Comparison of ENCODE assay signal across 15 cellular contexts in the genomic region with DNA sequence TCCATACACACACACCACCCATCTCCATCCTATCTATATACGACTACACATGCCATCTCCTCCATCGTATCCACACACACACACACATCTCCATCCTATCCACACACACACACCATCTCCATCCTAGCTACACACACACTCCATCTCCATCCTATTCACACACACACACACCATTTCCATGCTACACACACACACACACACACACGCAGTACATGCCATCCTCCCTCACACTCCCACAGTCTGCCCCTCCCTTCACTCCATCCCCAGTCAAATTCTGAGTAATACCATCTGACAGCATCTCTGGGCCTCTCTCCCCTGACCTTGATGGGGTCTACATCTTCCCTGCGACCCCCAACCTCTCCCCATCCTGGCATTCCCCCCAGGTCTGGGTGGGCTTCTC.
DNase-seq lines count a peak whose midpoint lies in the region; ATAC-seq, FAIRE-seq and TF ChIP-seq lines count a peak whose summit lies in the region.
"Had no signal": no experiment of that assay in that cellular context is flagged by ENCODE, and none has a peak within 500 bp of the region (broad histone marks: within the 10 kb centered on the region; RNA-seq: fewer than 3 reads in every experiment).

No MANE protein-coding gene starts in this region.

- no peak for DNase-seq in K562 (ENCODE audit: extremely low read depth in 1 of 4, low spot score in 3 of 4)
- DNase-seq in naive thymus-derived CD4-positive, alpha-beta T cell = no peak
- no peak for DNase-seq in foreskin keratinocyte
- DNase-seq in anterior cingulate cortex (lab: John Stamatoyannopoulos, UW) = no peak
- DNase-seq in RCC 7860 (ENCODE audit: low spot score) = no peak
- DNase-seq in gastrocnemius medialis = no peak
- DNase-seq: 8988T; CD4-positive, alpha-beta memory T cell; DMS79 treated with DMSO at 0.1 percent for 48 hours; GF-D8; GOT3 had no signal

- WGBS in K562 (ENCODE audit: insufficient coverage, low coverage, missing lambda C conversion rate) = 65% methylated on average over 4 of the region's 4 CpGs

- intact Hi-C loops in K562 (cut with micrococcal nuclease) = no loop called here
- intact Hi-C loops in naive thymus-derived CD4-positive, alpha-beta T cell (cut with micrococcal nuclease) = no loop called here
- intact Hi-C loops in gastrocnemius medialis (cut with DNase I; ENCODE audit: low total_unique reads) = no loop called here

- H3K9me3 ChIP-seq in HEK293 (ENCODE audit: control insufficient read depth, insufficient read depth, low read depth, low read length) (no peaks in the 10 kb centered on the region), K562 (replicated peaks; ENCODE audit: control insufficient read depth, insufficient read depth, low read depth, low read length) (no peaks in the 10 kb centered on the region), gastrocnemius medialis (no peaks in the 10 kb centered on the region)
- H3K9me3 ChIP-seq in naive thymus-derived CD4-positive, alpha-beta T cell (ENCODE audit: control insufficient read depth in 2 of 3, low read length in 3 of 3) = no peaks in the 10 kb centered on the region
- H3K9me3 ChIP-seq: BLaER1, HAP-1 had no signal

- H3K9me1 ChIP-seq in K562 (ENCODE audit: control insufficient read depth, insufficient read depth, low read length) = peaks cover 3% of the 10 kb centered on the region

- no peak overlapping the region for H3K9ac ChIP-seq in K562 (ENCODE audit: insufficient read depth in 1 of 2, low read depth in 2 of 2, low read length in 2 of 2)
- H3K9ac ChIP-seq: BLaER1 had no signal

- POLR2A ChIA-PET in HEK293 (lab: Yijun Ruan, JAX) = no interaction called here
- POLR2A ChIA-PET in K562 (lab: Yijun Ruan, JAX) = interaction anchor here (0.9 kb wide), 1 partner anchor 18 kb away, joined by 3 read pairs; no protein-coding TSS in a partner anchor
- POLR2A ChIA-PET in naive thymus-derived CD4-positive, alpha-beta T cell (lab: Charles Lee) = no interaction called here

- BruUV-seq in K562 (replicated peaks; lab: Mats Ljungman, UMichigan) = no TSS peak

- no peak for FAIRE-seq in K562 (lab: Jason Lieb, UNC)
- no peak for FAIRE-seq in RCC 7860 (lab: Jason Lieb, UNC)

- H3K27me3 Mint-ChIP-seq in naive thymus-derived CD4-positive, alpha-beta T cell = peaks cover 10 to 53% (median 31%) of the 10 kb centered on the region in 5 donors

- no peak for TF ChIP-seq CTCF in HEK293 (tag by site-specific recombination; IDR thresholded peaks at IDR 0.05)
- TF ChIP-seq CTCF in K562 (IDR thresholded peaks at IDR 0.05 in 2 of 3, conservative IDR thresholded peaks at IDR 0.05 in 1 of 3; ENCODE audit: insufficient read depth in 2 of 3, low read depth in 1 of 3, low read length in 3 of 3) = no peak
- no peak for TF ChIP-seq CTCF in foreskin keratinocyte (conservative IDR thresholded peaks at IDR 0.05)
- TF ChIP-seq CTCF in gastrocnemius medialis (IDR thresholded peaks at IDR 0.05 in 4 of 5, conservative IDR thresholded peaks at IDR 0.05 in 1 of 5) = no peak

- H3K4me1 Mint-ChIP-seq in naive thymus-derived CD4-positive, alpha-beta T cell = no peaks in the 10 kb centered on the region
- H3K4me1 Mint-ChIP-seq: CD14-positive monocyte had no signal

- H4K20me1 ChIP-seq in K562 (replicated peaks; ENCODE audit: control insufficient read depth, insufficient read depth, low read length) = 0 out of 2 replicates have a peak, but pooled peaks cover 5% of the 10 kb centered on the region
- H4K20me1 ChIP-seq: BLaER1 had no signal

- in situ Hi-C loops in K562 (cut with MboI) = no loop called here
- in situ Hi-C loops in gastrocnemius medialis (cut with MboI; ENCODE audit: low sequenced_read_pairs in 4 of 4) = no loop called here

- H3K27ac ChIP-seq in HEK293 (ENCODE audit: extremely low read depth, low read depth, low read length) = no peak overlapping the region
- H3K27ac ChIP-seq in K562 (ENCODE audit: extremely low read depth, low read depth, low read length) = no peak overlapping the region
- H3K27ac ChIP-seq in naive thymus-derived CD4-positive, alpha-beta T cell (ENCODE audit: low read depth, low read length) = no peak overlapping the region
- no peak overlapping the region for H3K27ac ChIP-seq in foreskin keratinocyte
- no peak overlapping the region for H3K27ac ChIP-seq in gastrocnemius medialis
- H3K27ac ChIP-seq: BLaER1 had no signal

- H3K4me1 ChIP-seq in HEK293 (ENCODE audit: control insufficient read depth, insufficient read depth, low read length) = no peaks in the 10 kb centered on the region
- peaks cover 20 to 25% of the 10 kb centered on the region in 2 experiments; a peak in 4 of 5 replicates for H3K4me1 ChIP-seq in K562 (replicated peaks in 1 of 2; ENCODE audit: control insufficient read depth in 2 of 2, insufficient read depth in 2 of 2, low read length in 2 of 2)
- H3K4me1 ChIP-seq in naive thymus-derived CD4-positive, alpha-beta T cell (ENCODE audit: control insufficient read depth in 2 of 2, insufficient read depth in 2 of 2, low read length in 2 of 2) = no peaks in the 10 kb centered on the region
- no peaks in the 10 kb centered on the region for H3K4me1 ChIP-seq in foreskin keratinocyte
- H3K4me1 ChIP-seq in gastrocnemius medialis = no peaks in the 10 kb centered on the region
- H3K4me1 ChIP-seq: BLaER1 had no signal

- H3K36me3 ChIP-seq in HEK293 (ENCODE audit: control insufficient read depth in 2 of 2, insufficient read depth in 1 of 2, low read length in 2 of 2) (no peaks in the 10 kb centered on the region), K562 (ENCODE audit: control insufficient read depth, insufficient read depth, low read length) (no peaks in the 10 kb centered on the region), gastrocnemius medialis (no peaks in the 10 kb centered on the region)
- no peaks in the 10 kb centered on the region for H3K36me3 ChIP-seq in naive thymus-derived CD4-positive, alpha-beta T cell (ENCODE audit: control insufficient read depth in 2 of 3, insufficient read depth in 3 of 3, low read length in 3 of 3)
- H3K36me3 ChIP-seq: BLaER1, HAP-1 had no signal

- H3K27ac Mint-ChIP-seq in naive thymus-derived CD4-positive, alpha-beta T cell = no peak overlapping the region
- H3K27ac Mint-ChIP-seq: CD14-positive monocyte; CD4-positive, alpha-beta memory T cell had no signal

- CTCF ChIA-PET in HEK293 (lab: Yijun Ruan, JAX) = no interaction called here
- CTCF ChIA-PET in K562 (lab: Yijun Ruan, JAX; ENCODE audit: low intra/inter-chr PET ratio) = no interaction called here
- CTCF ChIA-PET in naive thymus-derived CD4-positive, alpha-beta T cell (lab: Charles Lee) = no interaction called here

- ATAC-seq in K562 (no peak), foreskin keratinocyte (no peak), gastrocnemius medialis (no peak)
- peak; percentile 12 for ATAC-seq in naive thymus-derived CD4-positive, alpha-beta T cell

- peaks cover 10 to 26% of the 10 kb centered on the region in 2 experiments; a peak in 4 of 5 replicates for H3K27me3 ChIP-seq in K562 (ENCODE audit: control insufficient read depth in 2 of 2, insufficient read depth in 2 of 2, low read length in 2 of 2)
- H3K27me3 ChIP-seq in naive thymus-derived CD4-positive, alpha-beta T cell (ENCODE audit: control insufficient read depth in 2 of 2, insufficient read depth in 2 of 2, low read length in 2 of 2) = no peaks in the 10 kb centered on the region
- peaks cover 20% of the 10 kb centered on the region for H3K27me3 ChIP-seq in foreskin keratinocyte
- peaks cover 15 to 19% (median 18%) of the 10 kb centered on the region in 3 donors for H3K27me3 ChIP-seq in gastrocnemius medialis

- TF ChIP-seq POLR2A in K562 (conservative IDR thresholded peaks at IDR 0.05) (no peak), gastrocnemius medialis (IDR thresholded peaks at IDR 0.05) (no peak)

- H3K9me3 Mint-ChIP-seq in naive thymus-derived CD4-positive, alpha-beta T cell = peaks cover 0 to 2% (median 0%) of the 10 kb centered on the region in 11 donors
- H3K9me3 Mint-ChIP-seq: CD4-positive, alpha-beta memory T cell had no signal

- no peaks in the 10 kb centered on the region for H3K79me2 ChIP-seq in K562 (ENCODE audit: control insufficient read depth, insufficient read depth, low read length)

- H2AFZ ChIP-seq in K562 (ENCODE audit: low read depth, low read length) = no peak overlapping the region

- no peaks in the 10 kb centered on the region for H3K36me3 Mint-ChIP-seq in naive thymus-derived CD4-positive, alpha-beta T cell
- H3K36me3 Mint-ChIP-seq: CD14-positive monocyte; CD4-positive, alpha-beta memory T cell had no signal

- H3K4me2 ChIP-seq in K562 (ENCODE audit: insufficient read depth, low read length) = no peak overlapping the region
- H3K4me2 ChIP-seq: BLaER1 had no signal

- TF ChIP-seq RAD21 in K562 (CRISPR knock-in tag; conservative IDR thresholded peaks at IDR 0.05 in 1 of 2, IDR thresholded peaks at IDR 0.05 in 1 of 2) = no peak

- H3K4me3 ChIP-seq in HEK293 (ENCODE audit: low read depth, low read length) (no peak overlapping the region), K562 (no peak overlapping the region), gastrocnemius medialis (no peak overlapping the region)
- no peak overlapping the region for H3K4me3 ChIP-seq in naive thymus-derived CD4-positive, alpha-beta T cell (ENCODE audit: low read length)
- H3K4me3 ChIP-seq: BLaER1, HAP-1 had no signal

- TF ChIP-seq EP300 in K562 (IDR thresholded peaks at IDR 0.05; ENCODE audit: low read length) = no peak

- H3K4me3 Mint-ChIP-seq in naive thymus-derived CD4-positive, alpha-beta T cell = no peak overlapping the region
- H3K4me3 Mint-ChIP-seq: CD4-positive, alpha-beta memory T cell had no signal

TF ChIP-seq in HEK293, 187 proteins besides CTCF, POLR2A, EP300 and RAD21 (continues in another document):
- TF ChIP-seq, protein P1, sequence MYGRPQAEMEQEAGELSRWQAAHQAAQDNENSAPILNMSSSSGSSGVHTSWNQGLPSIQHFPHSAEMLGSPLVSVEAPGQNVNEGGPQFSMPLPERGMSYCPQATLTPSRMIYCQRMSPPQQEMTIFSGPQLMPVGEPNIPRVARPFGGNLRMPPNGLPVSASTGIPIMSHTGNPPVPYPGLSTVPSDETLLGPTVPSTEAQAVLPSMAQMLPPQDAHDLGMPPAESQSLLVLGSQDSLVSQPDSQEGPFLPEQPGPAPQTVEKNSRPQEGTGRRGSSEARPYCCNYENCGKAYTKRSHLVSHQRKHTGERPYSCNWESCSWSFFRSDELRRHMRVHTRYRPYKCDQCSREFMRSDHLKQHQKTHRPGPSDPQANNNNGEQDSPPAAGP (tag by site-specific recombination; IDR thresholded peaks at IDR 0.05) = 0 out of 2 replicates have a peak, but pooled peaks have one; percentile 33

TF ChIP-seq in K562, 482 proteins besides CTCF, POLR2A, EP300 and RAD21:
- TF ChIP-seq LARP7 (IDR thresholded peaks at IDR 0.05) (0 out of 2 replicates have a peak, but pooled peaks have one; percentile 59), ARID1B (IDR thresholded peaks at IDR 0.05) (no peak), PCBP2 (IDR thresholded peaks at IDR 0.05; ENCODE audit: low read depth, low read length, poor library complexity, severe bottlenecking) (no peak), ZNF311 (CRISPR knock-in tag; IDR thresholded peaks at IDR 0.05) (no peak), BRF1 (IDR thresholded peaks at IDR 0.05; ENCODE audit: borderline replicate concordance, extremely low read depth, insufficient read length) (no peak), SNIP1 (IDR thresholded peaks at IDR 0.05; ENCODE audit: low read depth) (no peak), HDAC1 (IDR thresholded peaks at IDR 0.05) (0 out of 4 replicates have a peak, but pooled peaks of 1 of the 2 experiments have one; percentile 24)
